In the genomic region with DNA sequence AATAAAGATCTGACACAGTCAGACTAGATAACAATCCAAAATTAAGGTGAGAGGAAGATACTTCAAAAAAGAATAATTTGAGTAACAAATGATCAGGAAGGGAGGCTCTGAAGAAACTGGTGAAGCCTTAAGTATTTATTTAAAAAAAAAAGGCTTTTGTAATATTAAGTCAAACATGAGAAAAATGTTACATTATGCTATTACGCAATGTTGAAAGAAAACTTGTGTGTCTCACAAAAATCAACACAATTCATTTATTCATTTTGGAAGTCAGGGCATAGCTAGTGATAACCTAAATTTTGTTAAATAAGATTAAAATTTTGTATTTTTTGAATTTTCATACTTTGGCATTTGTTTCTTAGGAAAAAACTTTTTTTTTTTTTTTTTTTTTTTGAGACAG, we compare ENCODE assay signal across 17 cellular contexts. TPM values are rescaled to one million over a fixed set of nuclear protein-coding genes. Genes with fewer than 3 reads are reported as not detected.
DNase-seq lines count a peak whose midpoint lies in the region; TF ChIP-seq lines count a peak whose summit lies in the region.
"Had no signal": no experiment of that assay in that cellular context is flagged by ENCODE, and none has a peak within 500 bp of the region (broad histone marks: within the 10 kb centered on the region; RNA-seq: fewer than 3 reads in every experiment).

No MANE protein-coding gene starts in this region.

- 97% methylated on average over 1 of the region's 1 CpG for WGBS in mammary epithelial cell (ENCODE audit: low coverage, missing lambda C conversion rate)

- H3K4me1 Mint-ChIP-seq in MCF 10A (ENCODE audit: insufficient read depth, unreplicated experiment) = peaks cover 8% of the 10 kb centered on the region

- intact Hi-C loops in MCF 10A (cut with micrococcal nuclease) = no loop called here
- intact Hi-C loops in mammary epithelial cell (cut with micrococcal nuclease) = no loop called here

- H3K9ac ChIP-seq in mammary epithelial cell (ENCODE audit: insufficient read depth, low read length) = no peak overlapping the region

- H3K4me1 ChIP-seq in mammary epithelial cell (ENCODE audit: insufficient read depth, low read length) = no peaks in the 10 kb centered on the region

- H3K27ac ChIP-seq in mammary epithelial cell (ENCODE audit: insufficient read depth, low read depth, low read length) (no peak overlapping the region), RWPE1 (no peak overlapping the region)
- H3K27ac ChIP-seq: C4-2B had no signal

- in situ Hi-C loops in mammary epithelial cell (cut with MboI; ENCODE audit: low sequenced_read_pairs in 2 of 2) = no loop called here

- TF ChIP-seq CTCF in MCF 10A (IDR thresholded peaks at IDR 0.05; ENCODE audit: unreplicated experiment) (no peak), mammary epithelial cell (conservative IDR thresholded peaks at IDR 0.05 in 1 of 2, IDR thresholded peaks at IDR 0.05 in 1 of 2; ENCODE audit: extremely low read depth in 1 of 2, insufficient read depth in 1 of 2, low read depth in 1 of 2, low read length in 2 of 2) (no peak), cardiac fibroblast (IDR thresholded peaks at IDR 0.05; ENCODE audit: low read depth, low read length) (no peak), RWPE1 (conservative IDR thresholded peaks at IDR 0.05; ENCODE audit: low read depth) (no peak)

- no peaks in the 10 kb centered on the region for H3K9me3 Mint-ChIP-seq in MCF 10A (ENCODE audit: unreplicated experiment)

- peaks cover 24% of the 10 kb centered on the region for H3K36me3 Mint-ChIP-seq in MCF 10A (ENCODE audit: insufficient read depth, unreplicated experiment)

- H3K4me2 ChIP-seq in mammary epithelial cell (ENCODE audit: insufficient read depth, low read depth, low read length) = no peak overlapping the region

- no peaks in the 10 kb centered on the region for H4K20me1 ChIP-seq in mammary epithelial cell (ENCODE audit: insufficient read depth, low read length)

- CTCF ChIA-PET in MCF 10A (lab: Yijun Ruan, JAX) (interaction anchor here (0.9 to 2.2 kb wide), 2 partner anchors 23 to 28 kb away, joined by 4 to 10 read pairs; a partner anchor contains a TSS), mammary epithelial cell (lab: Charles Lee; ENCODE audit: low non-redundant PET) (no interaction called here), RWPE1 (lab: Yijun Ruan, JAX) (interaction anchor here (0.5 to 0.9 kb wide), 6 partner anchors 14 to 806 kb away, joined by 3 to 4 read pairs (median 3); no protein-coding TSS in a partner anchor)

- dilution Hi-C loops in mammary epithelial cell (cut with HindIII; ENCODE audit: low sequenced_read_pairs) = no loop called here

- no peaks in the 10 kb centered on the region for H3K9me3 ChIP-seq in mammary epithelial cell (replicated peaks; ENCODE audit: insufficient read depth, low read length)
- H3K9me3 ChIP-seq: MG63 had no signal

- H3K79me2 ChIP-seq in mammary epithelial cell (ENCODE audit: insufficient read depth, low read length) = peaks cover 33% of the 10 kb centered on the region

- H3K27me3 Mint-ChIP-seq in MCF 10A (ENCODE audit: insufficient read depth, unreplicated experiment) = no peaks in the 10 kb centered on the region

- BruUV-seq in MCF 10A (replicated peaks; lab: Mats Ljungman, UMichigan) = no TSS peak
- BruUV-seq in mammary epithelial cell (replicated peaks; lab: Mats Ljungman, UMichigan) = no TSS peak

- H3K27me3 ChIP-seq in mammary epithelial cell (ENCODE audit: insufficient read depth, low read length) = no peaks in the 10 kb centered on the region
- H3K27me3 ChIP-seq: MG63 had no signal

- POLR2A ChIA-PET in MCF 10A (lab: Yijun Ruan, JAX) = interaction anchor here (0.6 to 3.0 kb wide), 3 partner anchors 19 to 111 kb away, joined by 3 to 15 read pairs (median 3); a partner anchor contains a TSS
- POLR2A ChIA-PET in RWPE1 (lab: Yijun Ruan, JAX; ENCODE audit: low non-redundant PET) = no interaction called here

- H3K4me3 Mint-ChIP-seq in MCF 10A (ENCODE audit: unreplicated experiment) = no peak overlapping the region

- H3K4me3 ChIP-seq in mammary epithelial cell (replicated peaks in 1 of 3; ENCODE audit: insufficient read depth in 1 of 3, low read depth in 2 of 3, low read length in 3 of 3) = no peak overlapping the region
- no peak overlapping the region for H3K4me3 ChIP-seq in cardiac fibroblast (replicated peaks in 1 of 2; ENCODE audit: low read depth in 2 of 2, low read length in 2 of 2)
- H3K4me3 ChIP-seq: MG63 had no signal

- H2AFZ ChIP-seq in mammary epithelial cell (ENCODE audit: low read depth, low read length) = no peak overlapping the region

- DNase-seq in MCF 10A (ENCODE audit: unreplicated experiment) = no peak
- no peak for DNase-seq in mammary epithelial cell
- peak; percentile 31 to 43 for DNase-seq in cardiac fibroblast (ENCODE audit: low read depth in 2 of 2)
- peak; percentile 38 for DNase-seq in fibroblast of peridontal ligament (ENCODE audit: extremely low read depth)
- DNase-seq in stromal cell of bone marrow (ENCODE audit: low read depth) = peak; percentile 1
- DNase-seq in RWPE1 (ENCODE audit: low spot score) = no peak
- DNase-seq in hippocampal formation (lab: John Stamatoyannopoulos, UW) = no peak
- DNase-seq in COR-L47 (lab: John Stamatoyannopoulos, UW) = no peak
- DNase-seq: 8988T, HCEC 1CT, MG63, NCI-H1105, NCI-H1694 treated with DMSO at 0.1 percent for 48 hours, NCI-H2107, NCI-H2227 treated with DMSO at 0.1 percent for 48 hours, NCI-H524 had no signal

- H3K36me3 ChIP-seq in mammary epithelial cell (ENCODE audit: insufficient read depth, low read length) = peaks cover 2% of the 10 kb centered on the region

- H3K27ac Mint-ChIP-seq in MCF 10A (ENCODE audit: low read depth, unreplicated experiment) = peak overlapping the region; percentile 63

RNA-seq across cellular contexts. Expression of a gene that starts 28.2 kb away (rescaled TPM):
- total RNA-seq in MCF 10A (2022) (106 and 107 TPM in 2 replicates), mammary epithelial cell (100 to 1,000 TPM in 1 of 2 donors, 10 to 100 TPM in 1; 93.7 to 132 TPM)
- polyA plus RNA-seq in mammary epithelial cell = 56.1 TPM
- polyA minus RNA-seq in mammary epithelial cell = 223 TPM

Comparison
In these comparisons a context has a peak if more than half of its experiments do, and no peak if none do; other contexts are left out.
1. DNase-seq: peak in cardiac fibroblast (2 of 2), fibroblast of peridontal ligament (single experiment) and stromal cell of bone marrow (single experiment); none in MCF 10A (single experiment), mammary epithelial cell (single experiment), RWPE1 (single experiment), hippocampal formation (0 of 2) and COR-L47 (single experiment).